In the genomic region with DNA sequence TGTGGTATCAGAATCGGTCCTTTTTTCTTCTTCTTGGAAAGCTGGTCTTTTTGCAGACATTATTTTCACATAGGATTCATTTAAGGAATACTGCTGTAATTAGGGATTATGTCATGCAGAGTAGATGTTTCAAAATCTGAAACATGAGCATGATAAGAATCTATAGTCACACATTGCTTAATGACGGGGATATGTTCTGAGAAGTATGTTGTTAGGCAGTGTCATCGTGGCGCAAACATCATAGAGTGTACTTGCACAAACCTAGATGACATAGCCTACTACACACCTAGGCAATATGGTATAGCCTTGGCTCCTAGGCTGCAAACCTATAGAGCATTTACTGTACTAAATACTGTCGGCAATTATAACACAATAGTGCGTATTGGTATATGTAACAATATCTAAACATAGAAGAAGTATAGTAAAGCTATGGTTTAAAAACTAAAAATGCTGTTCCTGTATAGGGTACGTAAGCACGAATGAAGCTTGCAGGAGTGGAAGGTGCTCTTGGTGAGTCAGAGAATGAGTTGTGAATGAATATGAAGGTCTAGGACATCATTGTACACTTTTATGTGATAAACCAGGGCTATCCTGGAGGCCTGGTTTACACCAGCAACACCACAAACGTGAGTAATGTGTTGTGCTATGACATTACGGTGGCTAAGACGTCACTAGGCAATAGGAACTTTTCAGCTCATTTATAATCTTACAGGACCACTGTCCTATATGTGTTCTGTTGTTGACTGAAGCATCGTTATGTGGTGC, we compare ENCODE assay signal across 25 cellular contexts.
DNase-seq lines count a peak whose midpoint lies in the region; ATAC-seq lines count a peak whose summit lies in the region.
"Had no signal": no experiment of that assay in that cellular context is flagged by ENCODE, and none has a peak within 500 bp of the region (broad histone marks: within the 10 kb centered on the region; RNA-seq: fewer than 3 reads in every experiment).

No MANE protein-coding gene starts in this region.

- no peak overlapping the region for H2AK5ac ChIP-seq in trophoblast cell (ENCODE audit: low read length)

- no peak overlapping the region for H2AFZ ChIP-seq in trophoblast cell (ENCODE audit: insufficient read depth, low read length, poor library complexity)

- H3K36me3 ChIP-seq in trophoblast cell (ENCODE audit: control insufficient read depth in 1 of 2, insufficient read depth in 2 of 2, low read length in 2 of 2), result no peaks in the 10 kb centered on the region
- H3K36me3 ChIP-seq: BE2C, BLaER1 had no signal

- no peaks in the 10 kb centered on the region for H3K79me2 ChIP-seq in trophoblast cell (ENCODE audit: control insufficient read depth, insufficient read depth, low read length, poor library complexity)

- no peak overlapping the region for H2BK5ac ChIP-seq in trophoblast cell (ENCODE audit: low read depth, low read length, poor library complexity)

- no peak overlapping the region for H3K4ac ChIP-seq in trophoblast cell (ENCODE audit: low read depth, low read length)

- POLR2A ChIA-PET in activated CD4-positive, alpha-beta T cell treated with anti-CD3 and anti-CD28 coated beads for 36 hours (lab: Charles Lee), result no interaction called here

- CTCF ChIA-PET in activated CD4-positive, alpha-beta T cell treated with anti-CD3 and anti-CD28 coated beads for 36 hours (lab: Charles Lee), result no interaction called here

- H2BK12ac ChIP-seq in trophoblast cell (ENCODE audit: low read length), result no peak overlapping the region

- H4K91ac ChIP-seq in trophoblast cell (ENCODE audit: low read depth, low read length), result no peak overlapping the region

- no peak for DNase-seq in activated CD4-positive, alpha-beta T cell treated with anti-CD3 and anti-CD28 coated beads for 36 hours
- DNase-seq in activated CD4-positive, alpha-beta T cell treated with anti-CD3 and anti-CD28 coated beads for 48 hours, result no peak
- peak; percentile 17 for DNase-seq in M059J (ENCODE audit: low read depth)
- DNase-seq in trophoblast cell, result peak; percentile 74 to 89
- DNase-seq in NCI-H524 treated with DMSO at 0.1 percent for 48 hours (lab: John Stamatoyannopoulos, UW), result no peak
- DNase-seq in posterior cingulate gyrus, result no peak
- DNase-seq: 8988T; ACHN; BE2C; C1 segment of cervical spinal cord; CD4-positive, alpha-beta memory T cell; CD4-positive, CD25-positive, alpha-beta regulatory T cell; CD8-positive, alpha-beta memory T cell; COR-L47; DMS 273 treated with DMSO at 0.1 percent for 48 hours; DMS153; DMS53; DMS79; DND-41; EL; GF-D8 had no signal

- WGBS in trophoblast cell (ENCODE audit: extremely low coverage, insufficient coverage, insufficient read length), result no CpG with 5 or more reads among the region's 12 CpGs

- H3K9ac ChIP-seq in trophoblast cell (ENCODE audit: low read length), result no peak overlapping the region
- H3K9ac ChIP-seq: BLaER1 had no signal

- no peak overlapping the region for H3K4me3 ChIP-seq in trophoblast cell (ENCODE audit: low read depth, low read length)
- H3K4me3 ChIP-seq: BLaER1 had no signal

- peaks cover 3% of the 10 kb centered on the region for H3K27me3 Mint-ChIP-seq in activated CD4-positive, alpha-beta T cell treated with anti-CD3 and anti-CD28 coated beads for 36 hours
- H3K27me3 Mint-ChIP-seq in activated T-helper 17 cell treated with anti-CD3 and anti-CD28 coated beads, Interleukin-2, amount 50 U/mL, for 72 hours, result no peaks in the 10 kb centered on the region
- H3K27me3 Mint-ChIP-seq: CD4-positive, alpha-beta memory T cell; CD8-positive, alpha-beta memory T cell had no signal

- H3K9me3 Mint-ChIP-seq in activated CD4-positive, alpha-beta T cell treated with anti-CD3 and anti-CD28 coated beads for 36 hours (ENCODE audit: low read depth), result no peaks in the 10 kb centered on the region
- no peaks in the 10 kb centered on the region for H3K9me3 Mint-ChIP-seq in activated T-helper 17 cell treated with anti-CD3 and anti-CD28 coated beads, Interleukin-2, amount 50 U/mL, for 72 hours

- H3K9me3 ChIP-seq in trophoblast cell (ENCODE audit: insufficient read depth, low read depth, low read length), result no peaks in the 10 kb centered on the region
- H3K9me3 ChIP-seq: BE2C, BLaER1 had no signal

- no peak overlapping the region for H3K4me2 ChIP-seq in trophoblast cell (ENCODE audit: low read length)
- H3K4me2 ChIP-seq: BLaER1 had no signal

- no peak overlapping the region for H4K8ac ChIP-seq in trophoblast cell (ENCODE audit: low read depth, low read length)

- no peak overlapping the region for H3K23ac ChIP-seq in trophoblast cell (ENCODE audit: low read length)

- no peak overlapping the region for H3K27ac Mint-ChIP-seq in activated CD4-positive, alpha-beta T cell treated with anti-CD3 and anti-CD28 coated beads for 36 hours
- H3K27ac Mint-ChIP-seq in activated T-helper 17 cell treated with anti-CD3 and anti-CD28 coated beads, Interleukin-2, amount 50 U/mL, for 72 hours, result no peak overlapping the region
- H3K27ac Mint-ChIP-seq: CD14-positive monocyte; CD4-positive, CD25-positive, alpha-beta regulatory T cell; CD8-positive, alpha-beta memory T cell had no signal

- H3K27me3 ChIP-seq in trophoblast cell (ENCODE audit: insufficient read depth, low read length), result no peaks in the 10 kb centered on the region
- H3K27me3 ChIP-seq: BLaER1 had no signal

- H3K4me1 ChIP-seq in trophoblast cell (ENCODE audit: control insufficient read depth in 1 of 2, insufficient read depth in 2 of 2, low read length in 2 of 2), result no peaks in the 10 kb centered on the region
- H3K4me1 ChIP-seq: BE2C had no signal

- no peak overlapping the region for H3K14ac ChIP-seq in trophoblast cell (ENCODE audit: low read length)

- no peak overlapping the region for H3K18ac ChIP-seq in trophoblast cell (ENCODE audit: low read length)

- intact Hi-C loops in activated CD4-positive, alpha-beta T cell treated with anti-CD3 and anti-CD28 coated beads for 36 hours (cut with DNase I, micrococcal nuclease), result no loop called here
- intact Hi-C loops in posterior cingulate gyrus (cut with DNase I), result no loop called here

- no peaks in the 10 kb centered on the region for H3K79me1 ChIP-seq in trophoblast cell (ENCODE audit: low read length)

- H3K4me1 Mint-ChIP-seq in activated CD4-positive, alpha-beta T cell treated with anti-CD3 and anti-CD28 coated beads for 36 hours, result no peaks in the 10 kb centered on the region
- H3K4me1 Mint-ChIP-seq in activated T-helper 17 cell treated with anti-CD3 and anti-CD28 coated beads, Interleukin-2, amount 50 U/mL, for 72 hours, result no peaks in the 10 kb centered on the region
- H3K4me1 Mint-ChIP-seq: CD14-positive monocyte; CD4-positive, CD25-positive, alpha-beta regulatory T cell; CD8-positive, alpha-beta memory T cell had no signal

- H3K4me3 Mint-ChIP-seq in activated CD4-positive, alpha-beta T cell treated with anti-CD3 and anti-CD28 coated beads for 36 hours, result no peak overlapping the region
- H3K4me3 Mint-ChIP-seq in activated T-helper 17 cell treated with anti-CD3 and anti-CD28 coated beads, Interleukin-2, amount 50 U/mL, for 72 hours, result no peak overlapping the region
- H3K4me3 Mint-ChIP-seq: CD14-positive monocyte; CD4-positive, alpha-beta memory T cell; CD4-positive, CD25-positive, alpha-beta regulatory T cell; CD8-positive, alpha-beta memory T cell had no signal

- H3K27ac ChIP-seq in trophoblast cell (ENCODE audit: low read depth, low read length), result no peak overlapping the region
- H3K27ac ChIP-seq: BLaER1 had no signal

- H3K36me3 Mint-ChIP-seq in activated CD4-positive, alpha-beta T cell treated with anti-CD3 and anti-CD28 coated beads for 36 hours (ENCODE audit: low read depth), result no peaks in the 10 kb centered on the region
- no peaks in the 10 kb centered on the region for H3K36me3 Mint-ChIP-seq in activated T-helper 17 cell treated with anti-CD3 and anti-CD28 coated beads, Interleukin-2, amount 50 U/mL, for 72 hours (ENCODE audit: low read depth)
- H3K36me3 Mint-ChIP-seq: CD14-positive monocyte; CD4-positive, alpha-beta memory T cell; CD4-positive, CD25-positive, alpha-beta regulatory T cell; CD8-positive, alpha-beta memory T cell had no signal

- H2BK120ac ChIP-seq in trophoblast cell (ENCODE audit: insufficient read depth, low read length, poor library complexity), result no peak overlapping the region

- H4K12ac ChIP-seq in trophoblast cell (ENCODE audit: low read depth, low read length), result no peak overlapping the region

- ATAC-seq in activated CD4-positive, alpha-beta T cell treated with anti-CD3 and anti-CD28 coated beads for 36 hours, result peak; percentile 19
- peak; percentile 55 for ATAC-seq in activated T-helper 17 cell treated with anti-CD3 and anti-CD28 coated beads, Interleukin-2, amount 50 U/mL, for 72 hours (replicated peaks)
- ATAC-seq in HG03439 (IDR thresholded peaks at IDR 0.05; ENCODE audit: unreplicated experiment), result no peak

Comparison
In these comparisons a context has a peak if more than half of its experiments do, and no peak if none do; other contexts are left out.
1. DNase-seq: peak in M059J (single experiment) and trophoblast cell (2 of 2); none in activated CD4-positive, alpha-beta T cell treated with anti-CD3 and anti-CD28 coated beads for 36 hours (single experiment), activated CD4-positive, alpha-beta T cell treated with anti-CD3 and anti-CD28 coated beads for 48 hours (single experiment), NCI-H524 treated with DMSO at 0.1 percent for 48 hours (single experiment) and posterior cingulate gyrus (0 of 10).